Comparison of ENCODE assay signal across 7 cellular contexts in the genomic region with DNA sequence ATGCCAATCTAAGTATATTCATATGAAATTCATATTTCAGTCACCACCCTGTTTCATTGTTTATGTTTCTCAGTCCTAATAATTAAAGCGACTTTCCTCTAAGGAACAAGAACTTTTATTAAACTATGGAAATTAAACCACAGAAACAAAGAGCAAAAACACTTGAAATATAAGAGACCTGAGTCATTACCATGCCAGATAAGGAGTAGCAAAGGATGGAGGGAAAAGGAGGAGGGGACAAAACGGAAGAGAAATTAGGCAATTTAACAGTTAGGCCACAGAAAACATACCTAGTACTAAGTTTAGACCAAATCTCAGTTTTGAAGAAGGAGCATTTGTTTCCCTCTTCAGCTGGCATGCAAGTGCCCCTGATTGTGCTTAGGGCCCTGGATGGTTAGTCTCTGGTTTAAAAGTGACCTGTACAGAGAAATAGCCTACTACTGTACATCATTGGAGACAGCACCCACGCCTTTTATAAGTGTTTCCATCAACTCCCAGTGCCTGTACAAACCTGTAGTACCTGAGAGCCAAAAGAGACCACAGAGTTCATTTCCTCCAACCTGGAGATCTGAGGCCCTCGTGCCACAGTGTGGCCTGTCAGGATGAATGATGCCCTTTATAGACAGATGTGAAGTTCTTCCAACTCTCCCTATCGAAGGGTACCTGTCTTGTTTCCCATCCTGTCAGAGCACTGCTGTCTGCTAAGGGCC.
DNase-seq lines count a peak whose midpoint lies in the region; ATAC-seq, FAIRE-seq and TF ChIP-seq lines count a peak whose summit lies in the region.

No MANE protein-coding gene starts in this region.

- POLR2A ChIA-PET in GM12878 (lab: Charles Lee): no interaction called here

- CTCF ChIA-PET in GM12878 (lab: Yijun Ruan, JAX): no interaction called here

- RAD21 ChIA-PET in GM12878 (lab: Charles Lee; ENCODE audit: unreplicated experiment): interaction anchor here (0.8 kb wide), 1 partner anchor 43 kb away, joined by 3 read pairs; no protein-coding TSS in a partner anchor

- no peak for TF ChIP-seq CTCF in KMS-11 (conservative IDR thresholded peaks at IDR 0.05; ENCODE audit: low read depth, low read length)
- TF ChIP-seq CTCF in GM12878 (IDR thresholded peaks at IDR 0.05 in 2 of 3, conservative IDR thresholded peaks at IDR 0.05 in 1 of 3; ENCODE audit: control insufficient read depth in 2 of 3, extremely low read depth in 1 of 3, insufficient read depth in 1 of 3, low read depth in 3 of 3, low read length in 3 of 3): no peak

- intact Hi-C loops in GM12878 (cut with micrococcal nuclease; ENCODE audit: unreplicated experiment): no loop called here

- H3K27me3 ChIP-seq in KMS-11 (ENCODE audit: insufficient read depth, low read depth): no peaks in the 10 kb centered on the region
- no peaks in the 10 kb centered on the region for H3K27me3 ChIP-seq in GM12878 (replicated peaks in 1 of 2; ENCODE audit: control insufficient read depth in 2 of 2, insufficient read depth in 2 of 2, low read length in 1 of 2)

- no TSS peak for BruUV-seq in GM12878 (replicated peaks; lab: Mats Ljungman, UMichigan)

- no peak for FAIRE-seq in GM12878 (lab: Jason Lieb, UNC)

- H3K36me3 ChIP-seq in KMS-11 (ENCODE audit: insufficient read depth) (no peaks in the 10 kb centered on the region), GM12878 (ENCODE audit: control insufficient read depth in 2 of 2, insufficient read depth in 2 of 2, low read length in 1 of 2) (no peaks in the 10 kb centered on the region)

- H3K4me1 ChIP-seq in KMS-11 (ENCODE audit: low read depth, poor library complexity, severe bottlenecking) (peaks cover 38% of the 10 kb centered on the region), GM12878 (ENCODE audit: control insufficient read depth, insufficient read depth, low read length) (peaks cover 34% of the 10 kb centered on the region)

- H3K9me3 ChIP-seq in GM12878 (replicated peaks; ENCODE audit: control insufficient read depth, insufficient read depth, low read length): peaks cover 1% of the 10 kb centered on the region; the same call in 2 of the 3 replicates

- ATAC-seq in GM18498 (IDR thresholded peaks at IDR 0.05; ENCODE audit: unreplicated experiment) (peak; percentile 35), GM12878 (peak; percentile 15; the same call in 2 of the 3 replicates), HG03045 (IDR thresholded peaks at IDR 0.05; ENCODE audit: unreplicated experiment) (no peak), HG02885 (IDR thresholded peaks at IDR 0.05; ENCODE audit: poor library complexity, unreplicated experiment) (no peak)

- in situ Hi-C loops in GM12878 (cut with MboI): no loop called here

- no peak overlapping the region for H3K9ac ChIP-seq in KMS-11
- H3K9ac ChIP-seq in GM12878 (ENCODE audit: control insufficient read depth, insufficient read depth, low read length): no peak overlapping the region

- 38% methylated on average over 5 of the region's 5 CpGs for WGBS in GM12878 (ENCODE audit: insufficient coverage, insufficient replicate concordance, low lambda C conversion rate, missing lambda C conversion rate)

- SMC1A ChIA-PET in GM12878 (lab: Charles Lee; ENCODE audit: uncharacterized antibody, unreplicated experiment): interaction anchor here (1.2 to 1.5 kb wide), 2 partner anchors 9 to 43 kb away, joined by 3 to 5 read pairs; no protein-coding TSS in a partner anchor

- H2AFZ ChIP-seq in KMS-11 (ENCODE audit: low read depth) (no peak overlapping the region), GM12878 (ENCODE audit: control insufficient read depth, low read depth, low read length) (peak overlapping the region; percentile 54)

- no peak for TF ChIP-seq POLR2A in GM12878 (IDR thresholded peaks at IDR 0.05; ENCODE audit: low read depth, low read length)

- no peaks in the 10 kb centered on the region for H3K79me2 ChIP-seq in KMS-11 (ENCODE audit: insufficient read depth, low read depth)
- H3K79me2 ChIP-seq in GM12878 (ENCODE audit: control insufficient read depth, insufficient read depth, low read length): peaks cover 3% of the 10 kb centered on the region

- no peak for TF ChIP-seq RAD21 in GM12878 (IDR thresholded peaks at IDR 0.05; ENCODE audit: insufficient read depth, low read depth, low read length)

- H3K4me2 ChIP-seq in KMS-11 (peak overlapping the region; percentile 46), GM12878 (ENCODE audit: control insufficient read depth, insufficient read depth) (peak overlapping the region; percentile 15; the same call in 1 of the 2 replicates)

- H4K20me1 ChIP-seq in KMS-11 (ENCODE audit: insufficient read depth) (no peaks in the 10 kb centered on the region), GM12878 (ENCODE audit: control insufficient read depth, insufficient read depth) (no peaks in the 10 kb centered on the region)

- DNase-seq in GM12878 (ENCODE audit: low read depth, low spot score) (no peak), non-pigmented ciliary epithelial cell (ENCODE audit: low read depth) (peak; percentile 45), NCI-H82 (lab: John Stamatoyannopoulos, UW) (no peak)

- TF ChIP-seq EP300 in GM12878 (IDR thresholded peaks at IDR 0.05; ENCODE audit: borderline replicate concordance in 1 of 2, control insufficient read depth in 1 of 2, low read depth in 2 of 2, low read length in 2 of 2): no peak

- H3K4me3 ChIP-seq in KMS-11 (IDR thresholded peaks at IDR 0.05; ENCODE audit: insufficient read depth, low read depth, low read length) (no peak overlapping the region), GM12878 (no peak overlapping the region)

- H3K27ac ChIP-seq in KMS-11 (peak overlapping the region; percentile 25; the same call in 1 of the 2 replicates), GM12878 (ENCODE audit: control insufficient read depth, insufficient read depth) (no peak overlapping the region; the same call in 1 of the 2 replicates)

TF ChIP-seq in GM12878, 131 proteins besides CTCF, POLR2A, EP300 and RAD21:
- TF ChIP-seq MYC (IDR thresholded peaks at IDR 0.05; ENCODE audit: insufficient read depth, insufficient read length, insufficient replicate concordance, low read length, severe bottlenecking) (no peak), HSF1 (IDR thresholded peaks at IDR 0.05; ENCODE audit: low read depth, low read length) (no peak), MLLT1 (IDR thresholded peaks at IDR 0.05) (no peak), NR2C2 (IDR thresholded peaks at IDR 0.05; ENCODE audit: borderline replicate concordance, control insufficient read depth, insufficient read length, low read depth) (no peak), NR2C1 (IDR thresholded peaks at IDR 0.05) (no peak), ATF7 (IDR thresholded peaks at IDR 0.05; ENCODE audit: low read depth) (no peak), RELA (IDR thresholded peaks at IDR 0.05; ENCODE audit: borderline replicate concordance, partially characterized antibody) (no peak), ZNF24 (IDR thresholded peaks at IDR 0.05) (no peak), HDAC6 (IDR thresholded peaks at IDR 0.05; ENCODE audit: unreplicated experiment) (no peak), MTA3 (IDR thresholded peaks at IDR 0.05; ENCODE audit: borderline replicate concordance, low read length) (no peak), E2F8 (IDR thresholded peaks at IDR 0.05; ENCODE audit: low read depth, partially characterized antibody) (no peak)

Comparison
In these comparisons a context has a peak if more than half of its experiments do, and no peak if none do; other contexts are left out.
1. ATAC-seq: peak in GM18498 (single experiment) and GM12878 (single experiment); none in HG03045 (single experiment) and HG02885 (single experiment).